In the genomic region with DNA sequence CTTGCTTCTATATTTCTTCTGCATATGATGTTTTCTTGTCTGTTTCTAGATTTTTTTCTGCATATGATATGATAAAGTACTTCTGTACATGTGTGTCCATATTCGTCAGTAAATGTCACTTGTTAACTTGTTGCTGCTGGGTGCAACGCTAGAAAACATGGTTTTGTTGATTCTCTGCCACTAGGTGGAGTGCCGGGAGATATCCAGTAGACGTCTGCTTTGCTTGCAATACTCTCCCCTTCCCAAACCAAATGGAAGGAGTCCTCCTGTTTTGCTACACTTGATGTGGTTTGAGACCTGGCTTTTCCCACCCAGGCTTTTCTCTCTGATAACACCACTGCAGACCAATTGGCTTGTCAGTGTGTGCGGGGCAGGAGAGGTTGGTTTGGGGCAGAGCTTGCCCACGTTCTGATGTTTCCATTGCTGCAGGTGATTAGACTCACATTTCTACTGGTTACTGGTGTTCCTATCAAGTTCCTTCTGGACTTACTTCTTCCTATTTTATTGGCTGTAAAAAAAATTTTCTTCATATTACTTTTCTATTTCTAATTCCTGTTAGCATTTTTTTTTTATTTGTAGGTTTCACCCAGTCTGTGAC, we compare ENCODE assay signal across 8 cellular contexts.
A peak's percentile ranks its signal among the peaks of the same experiment; 100 is the strongest.
DNase-seq lines count a peak whose midpoint lies in the region; ATAC-seq, FAIRE-seq and TF ChIP-seq lines count a peak whose summit lies in the region.

No MANE protein-coding gene starts in this region.

- H3K27ac ChIP-seq in WERI-Rb-1 (no peak overlapping the region), HepG2 (ENCODE audit: extremely low read length, insufficient read depth, low read length) (no peak overlapping the region)

- no peak for TF ChIP-seq POLR2A in HepG2 (IDR thresholded peaks at IDR 0.05; ENCODE audit: insufficient read depth in 1 of 2, low read depth in 2 of 2, low read length in 2 of 2)

- no peak overlapping the region for H3K4me3 Mint-ChIP-seq in stimulated activated naive CD8-positive, alpha-beta T cell treated with anti-CD3 and anti-CD28 coated beads, Interleukin-15, amount 100 ng/mL, for 72 hours

- H3K9me3 Mint-ChIP-seq in stimulated activated naive CD8-positive, alpha-beta T cell treated with anti-CD3 and anti-CD28 coated beads, Interleukin-15, amount 100 ng/mL, for 72 hours = peaks cover 7 to 11% of the 10 kb centered on the region in 2 donors

- H3K79me2 ChIP-seq in HepG2 (ENCODE audit: insufficient read depth, low read length) = no peaks in the 10 kb centered on the region

- TF ChIP-seq RAD21 in HepG2 (CRISPR knock-in tag; IDR thresholded peaks at IDR 0.05) = no peak

- H3K4me2 ChIP-seq in HepG2 (ENCODE audit: low read depth, low read length) = no peak overlapping the region

- FAIRE-seq in HepG2 (lab: Jason Lieb, UNC) = peak; percentile 32

- peak; percentile 3 for DNase-seq in stimulated activated naive CD8-positive, alpha-beta T cell treated with anti-CD3 and anti-CD28 coated beads, Interleukin-15, Interleukin-2, amounts not matched to agents 100 U/mL and 50 U/mL, for 24 hours
- DNase-seq in stimulated activated naive CD8-positive, alpha-beta T cell treated with anti-CD3 and anti-CD28 coated beads, Interleukin-15, amount 100 ng/mL, for 72 hours = no peak
- DNase-seq in NCI-H1694 (lab: John Stamatoyannopoulos, UW) = peak; percentile 55
- DNase-seq in WERI-Rb-1 = peak; percentile 67
- DNase-seq in HepG2 (ENCODE audit: low spot score) = peak; percentile 31
- no peak for DNase-seq in activated T-cell treated with anti-CD3 and anti-CD28 coated beads, Interleukin-2, amount 50 U/mL, for 48 hours
- DNase-seq in mesenteric fat pad (ENCODE audit: low spot score) = no peak

- H3K9ac ChIP-seq in HepG2 (ENCODE audit: insufficient read depth, low read depth, low read length) = no peak overlapping the region

- POLR2A ChIA-PET in HepG2 (lab: Yijun Ruan, JAX) = no interaction called here

- no peaks in the 10 kb centered on the region for H4K20me1 ChIP-seq in HepG2 (ENCODE audit: insufficient read depth, low read length)

- no peaks in the 10 kb centered on the region for H3K4me1 ChIP-seq in HepG2 (ENCODE audit: insufficient read depth, low read length)

- no peak for ATAC-seq in stimulated activated naive CD8-positive, alpha-beta T cell treated with anti-CD3 and anti-CD28 coated beads, Interleukin-15, Interleukin-2, amounts not matched to agents 100 U/mL and 50 U/mL, for 24 hours
- ATAC-seq in stimulated activated naive CD8-positive, alpha-beta T cell treated with anti-CD3 and anti-CD28 coated beads, Interleukin-15, amount 100 ng/mL, for 72 hours = no peak
- peak; percentile 90 for ATAC-seq in HepG2
- no peak for ATAC-seq in HG03469 (IDR thresholded peaks at IDR 0.05; ENCODE audit: unreplicated experiment)

- no peaks in the 10 kb centered on the region for H3K9me3 ChIP-seq in WERI-Rb-1 (ENCODE audit: severe bottlenecking)
- peaks cover 6% of the 10 kb centered on the region for H3K9me3 ChIP-seq in HepG2 (ENCODE audit: low read length)

- under 1% methylated on average over 6 of the region's 6 CpGs for WGBS in HepG2 (ENCODE audit: low lambda C conversion rate)

- no TSS peak for BruUV-seq in HepG2 (replicated peaks; lab: Mats Ljungman, UMichigan)

- H3K27me3 Mint-ChIP-seq in stimulated activated naive CD8-positive, alpha-beta T cell treated with anti-CD3 and anti-CD28 coated beads, Interleukin-15, amount 100 ng/mL, for 72 hours = no peaks in the 10 kb centered on the region

- no peak overlapping the region for H2AFZ ChIP-seq in HepG2 (ENCODE audit: low read length)

- CTCF ChIA-PET in HepG2 (lab: Yijun Ruan, JAX; ENCODE audit: low intra/inter-chr PET ratio, low total read pairs) = interaction anchor here (1.3 kb wide), 1 partner anchor 1155 kb away, joined by 5 read pairs; no protein-coding TSS in a partner anchor

- H3K27me3 ChIP-seq in WERI-Rb-1 (ENCODE audit: insufficient read depth, low read depth, severe bottlenecking) (no peaks in the 10 kb centered on the region), HepG2 (ENCODE audit: control insufficient read depth in 1 of 2, insufficient read depth in 2 of 2, low read length in 2 of 2) (no peaks in the 10 kb centered on the region)

- H3K4me3 ChIP-seq in WERI-Rb-1 (ENCODE audit: low read depth, low read length) (no peak overlapping the region), HepG2 (replicated peaks in 1 of 3; ENCODE audit: insufficient read depth in 1 of 3, low read depth in 2 of 3, low read length in 3 of 3) (no peak overlapping the region)

- in situ Hi-C loops in HepG2 (cut with HindIII; ENCODE audit: extremely low pct_ligation_motif_present, low pct_unique_long_range_greater_than_20kb) = no loop called here

- TF ChIP-seq CTCF in WERI-Rb-1 (IDR thresholded peaks at IDR 0.05; ENCODE audit: low read depth, low read length) = peak; percentile 73
- TF ChIP-seq CTCF in HepG2 (CRISPR knock-in tag; IDR thresholded peaks at IDR 0.05) = peak; percentile 57

- intact Hi-C loops in HepG2 (cut with micrococcal nuclease; ENCODE audit: unreplicated experiment) = no loop called here

- H3K27ac Mint-ChIP-seq in stimulated activated naive CD8-positive, alpha-beta T cell treated with anti-CD3 and anti-CD28 coated beads, Interleukin-15, amount 100 ng/mL, for 72 hours = peak overlapping the region in 1 of 2 donors; percentile 21

- H3K36me3 ChIP-seq in WERI-Rb-1 = no peaks in the 10 kb centered on the region
- no peaks in the 10 kb centered on the region for H3K36me3 ChIP-seq in HepG2 (replicated peaks in 1 of 2; ENCODE audit: control insufficient read depth in 1 of 2, insufficient read depth in 2 of 2, low read length in 2 of 2)

- H3K4me1 Mint-ChIP-seq in stimulated activated naive CD8-positive, alpha-beta T cell treated with anti-CD3 and anti-CD28 coated beads, Interleukin-15, amount 100 ng/mL, for 72 hours = no peaks in the 10 kb centered on the region

- TF ChIP-seq EP300 in HepG2 (IDR thresholded peaks at IDR 0.05; ENCODE audit: low read depth in 2 of 2, low read length in 2 of 2) (no peak), HepG2 (CRISPR knock-in tag; IDR thresholded peaks at IDR 0.05; ENCODE audit: borderline replicate concordance) (no peak)

TF ChIP-seq in HepG2, 621 proteins besides CTCF, POLR2A, EP300 and RAD21:
- TF ChIP-seq SMC3 (IDR thresholded peaks at IDR 0.05; ENCODE audit: low read length) = peak; percentile 23; the same call in 1 of the 2 replicates
- no peak for TF ChIP-seq ZNF101 (CRISPR knock-in tag; IDR thresholded peaks at IDR 0.05; ENCODE audit: borderline replicate concordance, low read depth)
- no peak for TF ChIP-seq TCF12 (IDR thresholded peaks at IDR 0.05)
- TF ChIP-seq TCF12 (CRISPR knock-in tag; IDR thresholded peaks at IDR 0.05) = no peak
- TF ChIP-seq, protein P1, sequence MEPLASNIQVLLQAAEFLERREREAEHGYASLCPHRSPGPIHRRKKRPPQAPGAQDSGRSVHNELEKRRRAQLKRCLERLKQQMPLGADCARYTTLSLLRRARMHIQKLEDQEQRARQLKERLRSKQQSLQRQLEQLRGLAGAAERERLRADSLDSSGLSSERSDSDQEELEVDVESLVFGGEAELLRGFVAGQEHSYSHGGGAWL (CRISPR knock-in tag; IDR thresholded peaks at IDR 0.05) = no peak
- no peak for TF ChIP-seq RBAK (CRISPR knock-in tag; IDR thresholded peaks at IDR 0.05)
- TF ChIP-seq HMG20B (CRISPR knock-in tag; conservative IDR thresholded peaks at IDR 0.05) = no peak
- no peak for TF ChIP-seq PHF21A (CRISPR knock-in tag; IDR thresholded peaks at IDR 0.05)
- TF ChIP-seq STAG1 (CRISPR knock-in tag; IDR thresholded peaks at IDR 0.05) = peak; percentile 37
- TF ChIP-seq ZNF138 (CRISPR knock-in tag; IDR thresholded peaks at IDR 0.05; ENCODE audit: low read depth) = no peak

Comparison
In these comparisons a context has a peak if more than half of its experiments do, and no peak if none do; other contexts are left out.
1. DNase-seq: peak in stimulated activated naive CD8-positive, alpha-beta T cell treated with anti-CD3 and anti-CD28 coated beads, Interleukin-15, Interleukin-2, amounts not matched to agents 100 U/mL and 50 U/mL, for 24 hours (single experiment), NCI-H1694 (single experiment), WERI-Rb-1 (single experiment) and HepG2 (single experiment); none in stimulated activated naive CD8-positive, alpha-beta T cell treated with anti-CD3 and anti-CD28 coated beads, Interleukin-15, amount 100 ng/mL, for 72 hours (0 of 2), activated T-cell treated with anti-CD3 and anti-CD28 coated beads, Interleukin-2, amount 50 U/mL, for 48 hours (0 of 2) and mesenteric fat pad (single experiment).